8 cellular contexts compared by ENCODE assay signal in the genomic region with DNA sequence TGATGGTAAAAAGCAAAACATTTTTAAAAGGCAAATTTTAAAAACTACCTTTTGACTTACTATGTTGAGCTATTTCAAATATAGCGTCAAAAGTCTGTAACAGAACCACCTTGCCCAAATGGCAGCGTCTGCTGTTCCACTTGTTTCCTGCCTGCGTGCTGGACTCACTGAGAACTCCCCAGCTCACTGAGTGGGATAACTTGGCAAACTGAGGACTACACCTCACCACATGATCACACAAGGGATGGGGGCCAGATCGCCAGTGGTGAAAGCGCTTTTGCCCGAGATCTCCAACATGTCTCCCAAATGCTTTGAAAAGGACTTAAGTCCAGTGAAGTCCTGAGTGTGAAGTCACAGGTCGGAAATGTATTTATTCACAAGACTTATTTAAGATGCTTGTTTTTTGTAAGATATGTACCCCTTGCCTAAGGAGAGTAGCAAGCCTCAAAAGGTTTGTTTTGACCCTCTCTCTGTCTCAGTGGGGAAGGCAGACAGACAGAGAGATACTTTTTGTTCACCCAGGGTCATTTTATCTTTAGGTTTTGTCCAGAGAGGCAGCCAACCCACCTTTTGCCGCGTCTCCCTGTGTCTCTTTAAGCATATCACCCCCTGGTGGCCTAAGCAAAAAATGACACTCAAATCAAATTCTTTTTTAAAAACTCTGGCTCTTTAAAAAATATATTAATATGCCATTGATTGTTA.
DNase-seq lines count a peak whose midpoint lies in the region; ATAC-seq and TF ChIP-seq lines count a peak whose summit lies in the region.

No MANE protein-coding gene starts in this region.

- H2AFZ ChIP-seq in SK-N-SH (ENCODE audit: low read depth) = no peak overlapping the region

- no peak for TF ChIP-seq EP300 in SK-N-SH (IDR thresholded peaks at IDR 0.05; ENCODE audit: borderline replicate concordance in 1 of 2, low read depth in 1 of 2, low read length in 1 of 2)
- no peak for TF ChIP-seq EP300 in gastroesophageal sphincter (IDR thresholded peaks at IDR 0.05)
- TF ChIP-seq EP300 in sigmoid colon (IDR thresholded peaks at IDR 0.05) = no peak

- H3K9me2 ChIP-seq in SK-N-SH = no peaks in the 10 kb centered on the region

- intact Hi-C loops in sigmoid colon (cut with DNase I) = loop anchor here (1.0 kb wide), 1 partner anchor 331 kb away; no protein-coding TSS in a partner anchor

- no peaks in the 10 kb centered on the region for H3K4me1 Mint-ChIP-seq in activated CD8-positive, alpha-beta memory T cell treated with anti-CD3 and anti-CD28 coated beads, Interleukin-2, amount 10 ng/mL, durations not matched to agents 7 days and 5 days

- no peak overlapping the region for H3K4me2 ChIP-seq in SK-N-SH

- CTCF ChIA-PET in SK-N-SH (lab: Yijun Ruan, JAX) = interaction anchor here (0.6 to 6.7 kb wide), 41 partner anchors 12 to 417 kb away, joined by 3 to 60 read pairs (median 3); no protein-coding TSS in a partner anchor
- CTCF ChIA-PET in activated CD8-positive, alpha-beta memory T cell treated with anti-CD3 and anti-CD28 coated beads, Interleukin-2, amount 10 ng/mL, durations not matched to agents 7 days and 5 days (lab: Charles Lee) = interaction anchor here (1.0 to 1.3 kb wide), 3 partner anchors 11 to 650 kb away, joined by 3 read pairs; no protein-coding TSS in a partner anchor

- H3K4me3 ChIP-seq in SK-N-SH (ENCODE audit: low read depth in 2 of 2, low read length in 1 of 2) (peak overlapping the region in 1 of 2 experiments; percentile 38; a peak in 2 of 4 replicates), gastroesophageal sphincter (peak overlapping the region in 1 of 2 donors; percentile 11), sigmoid colon (peak overlapping the region; percentile 4 to 27 (median 15))

- H3K27ac ChIP-seq in SK-N-SH (ENCODE audit: low read depth in 2 of 2, low read length in 1 of 2) (peak overlapping the region in 1 of 2 experiments; percentile 94; a peak in 2 of 4 replicates), gastroesophageal sphincter (peak overlapping the region; percentile 17 to 82 (median 60)), sigmoid colon (peak overlapping the region; percentile 21 to 81 (median 68))

- POLR2A ChIA-PET in SK-N-SH (lab: Yijun Ruan, JAX) = no interaction called here

- no peaks in the 10 kb centered on the region for H3K9me3 Mint-ChIP-seq in activated CD8-positive, alpha-beta memory T cell treated with anti-CD3 and anti-CD28 coated beads, Interleukin-2, amount 10 ng/mL, durations not matched to agents 7 days and 5 days (ENCODE audit: low read depth)

- no peak overlapping the region for H3K9ac ChIP-seq in SK-N-SH

- DNase-seq in NCI-H2107 treated with DMSO at 0.1 percent for 48 hours (lab: John Stamatoyannopoulos, UW; ENCODE audit: unreplicated experiment) (peak; percentile 15), NCI-H2107 (lab: John Stamatoyannopoulos, UW) (no peak), HPDE6-E6E7 (ENCODE audit: extremely low spot score) (peak; percentile 0), SK-N-SH (peak; percentile 68), sigmoid colon (peak; percentile 69)
- DNase-seq in activated CD8-positive, alpha-beta memory T cell treated with anti-CD3 and anti-CD28 coated beads, Interleukin-2, amount 10 ng/mL, durations not matched to agents 7 days and 5 days = no peak

- H3K4me1 ChIP-seq in SK-N-SH (ENCODE audit: control insufficient read depth in 1 of 2, insufficient read depth in 2 of 2, low read depth in 1 of 2, low read length in 1 of 2) (peaks cover 0 to 54% of the 10 kb centered on the region in 2 experiments; a peak in 2 of 4 replicates), gastroesophageal sphincter (peaks cover 5 to 89% (median 26%) of the 10 kb centered on the region in 3 donors), sigmoid colon (peaks cover 0 to 92% (median 70%) of the 10 kb centered on the region in 4 donors)

- no peaks in the 10 kb centered on the region for H3K36me3 Mint-ChIP-seq in activated CD8-positive, alpha-beta memory T cell treated with anti-CD3 and anti-CD28 coated beads, Interleukin-2, amount 10 ng/mL, durations not matched to agents 7 days and 5 days

- peaks cover 13% of the 10 kb centered on the region; the same call in 1 of the 2 replicates for H3K79me2 ChIP-seq in SK-N-SH (ENCODE audit: insufficient read depth)

- no peak overlapping the region for H3K4me3 Mint-ChIP-seq in activated CD8-positive, alpha-beta memory T cell treated with anti-CD3 and anti-CD28 coated beads, Interleukin-2, amount 10 ng/mL, durations not matched to agents 7 days and 5 days

- no peak for ATAC-seq in gastroesophageal sphincter
- no peak for ATAC-seq in activated CD8-positive, alpha-beta memory T cell treated with anti-CD3 and anti-CD28 coated beads, Interleukin-2, amount 10 ng/mL, durations not matched to agents 7 days and 5 days
- no peak for ATAC-seq in HG02973 (IDR thresholded peaks at IDR 0.05; ENCODE audit: unreplicated experiment)

- H3F3A ChIP-seq in SK-N-SH (replicated peaks; ENCODE audit: insufficient read depth) = no peaks in the 10 kb centered on the region

- H3K27me3 Mint-ChIP-seq in activated CD8-positive, alpha-beta memory T cell treated with anti-CD3 and anti-CD28 coated beads, Interleukin-2, amount 10 ng/mL, durations not matched to agents 7 days and 5 days = peaks cover 5% of the 10 kb centered on the region

- TF ChIP-seq RAD21 in SK-N-SH (IDR thresholded peaks at IDR 0.05; ENCODE audit: low read length) = peak; percentile 81

- TF ChIP-seq CTCF in SK-N-SH (IDR thresholded peaks at IDR 0.05) (peak; percentile 85), gastroesophageal sphincter (IDR thresholded peaks at IDR 0.05) (peak; percentile 64 to 80 (median 68)), sigmoid colon (IDR thresholded peaks at IDR 0.05) (peak in 3 of 4 experiments; percentile 54 to 59 (median 56))

- H3K27me3 ChIP-seq in SK-N-SH (ENCODE audit: insufficient read depth) (no peaks in the 10 kb centered on the region), gastroesophageal sphincter (no peaks in the 10 kb centered on the region), sigmoid colon (no peaks in the 10 kb centered on the region)

- TF ChIP-seq POLR2A in gastroesophageal sphincter (IDR thresholded peaks at IDR 0.05) (no peak), sigmoid colon (IDR thresholded peaks at IDR 0.05) (no peak)

- H4K20me1 ChIP-seq in SK-N-SH (ENCODE audit: insufficient read depth) = peaks cover 95% of the 10 kb centered on the region

- H3K36me3 ChIP-seq in SK-N-SH (replicated peaks in 1 of 2; ENCODE audit: control insufficient read depth in 1 of 2, insufficient read depth in 2 of 2, low read length in 1 of 2) (no peaks in the 10 kb centered on the region), gastroesophageal sphincter (no peaks in the 10 kb centered on the region), sigmoid colon (no peaks in the 10 kb centered on the region)

- H3K27ac Mint-ChIP-seq in activated CD8-positive, alpha-beta memory T cell treated with anti-CD3 and anti-CD28 coated beads, Interleukin-2, amount 10 ng/mL, durations not matched to agents 7 days and 5 days = no peak overlapping the region

- H3K9me3 ChIP-seq in SK-N-SH = no peaks in the 10 kb centered on the region
- H3K9me3 ChIP-seq in gastroesophageal sphincter = no peaks in the 10 kb centered on the region
- no peaks in the 10 kb centered on the region for H3K9me3 ChIP-seq in sigmoid colon

- WGBS in SK-N-SH (ENCODE audit: low lambda C conversion rate) = 38% methylated on average over 9 of the region's 9 CpGs
- 42 to 48% methylated on average over 7 to 9 of the region's 9 CpGs for WGBS in gastroesophageal sphincter (ENCODE audit: low coverage in 1 of 2), 2 donors
- 63 to 71% methylated on average over 9 of the region's 9 CpGs for WGBS in sigmoid colon, 2 donors

TF ChIP-seq in SK-N-SH, 30 proteins besides CTCF, POLR2A, EP300 and RAD21:
- TF ChIP-seq SMC3 (IDR thresholded peaks at IDR 0.05; ENCODE audit: low read depth, low read length) = peak; percentile 68
- no peak for TF ChIP-seq TAF1 (IDR thresholded peaks at IDR 0.05; ENCODE audit: borderline replicate concordance, low read depth, low read length)
- TF ChIP-seq RCOR1 (IDR thresholded peaks at IDR 0.05; ENCODE audit: low read length) = 0 out of 2 replicates have a peak, but pooled peaks have one; percentile 7

Comparison
In these comparisons a context has a peak if more than half of its experiments do, and no peak if none do; other contexts are left out.
1. DNase-seq: peak in NCI-H2107 treated with DMSO at 0.1 percent for 48 hours (single experiment), HPDE6-E6E7 (single experiment), SK-N-SH (single experiment) and sigmoid colon (single experiment); none in NCI-H2107 (single experiment) and activated CD8-positive, alpha-beta memory T cell treated with anti-CD3 and anti-CD28 coated beads, Interleukin-2, amount 10 ng/mL, durations not matched to agents 7 days and 5 days (single experiment).
2. Peak in every context shown above with its lines, with median percentiles within 50 percentile points of each other: CTCF ChIP-seq.